ENCODE assay signal across 8 cellular contexts in genomic region chr19:1876494-1877279, GRCh38. TPM values are rescaled to one million over a fixed set of nuclear protein-coding genes. Genes with fewer than 3 reads are reported as not detected.
DNase-seq lines count a peak whose midpoint lies in the region; ATAC-seq, FAIRE-seq and TF ChIP-seq lines count a peak whose summit lies in the region.
"Not testable (repeated sequence)": the region's sequence is repeated elsewhere in the genome, so short reads cannot be mapped to it uniquely, and the experiment has no call there.

No MANE protein-coding gene starts in this region.

- DNase-seq in bronchial epithelial cell (ENCODE audit: low read depth); stimulated activated effector memory CD8-positive, alpha-beta T cell treated with anti-CD3 and anti-CD28 coated beads, Interleukin-12 subunit alpha, Interleukin-12 subunit beta, amount 100 ng/mL, for 72 hours (ENCODE audit: low spot score in 2 of 2): not testable (repeated sequence)
- DNase-seq in heart left ventricle = peak in 2 of 5 donors; percentile 35 to 50

- H3K27ac Mint-ChIP-seq in stimulated activated effector memory CD8-positive, alpha-beta T cell treated with anti-CD3 and anti-CD28 coated beads, Interleukin-12 subunit alpha, Interleukin-12 subunit beta, amount 100 ng/mL, for 72 hours = peak overlapping the region; percentile 94

- intact Hi-C loops in heart left ventricle (cut with DNase I) = not testable (repeated sequence)

- H3K4me3 ChIP-seq in BLaER1 treated with 17β-estradiol and CSF1 and Interleukin-3, amounts not matched to agents 10 nM and 100 nM = peak overlapping the region; percentile 81 to 99 (median 93)
- H3K4me3 ChIP-seq in bronchial epithelial cell (ENCODE audit: low read depth, low read length) (peak overlapping the region; percentile 83), heart left ventricle (peak overlapping the region; percentile 63 to 100 (median 90)), muscle layer of colon (ENCODE audit: low read depth in 1 of 2, low read length in 2 of 2) (peak overlapping the region; percentile 89 to 96)

- H3K9me3 Mint-ChIP-seq in stimulated activated effector memory CD8-positive, alpha-beta T cell treated with anti-CD3 and anti-CD28 coated beads, Interleukin-12 subunit alpha, Interleukin-12 subunit beta, amount 100 ng/mL, for 72 hours = not testable (repeated sequence)

- H4K20me1 ChIP-seq in BLaER1 treated with 17β-estradiol and CSF1 and Interleukin-3, amounts not matched to agents 10 nM and 100 nM = peaks cover 38 to 60% (median 52%) of the 10 kb centered on the region in 11 experiments; a peak in 21 of 22 replicates

- TF ChIP-seq RAD21 in Ishikawa (IDR thresholded peaks at IDR 0.05; ENCODE audit: low read depth) = not testable (repeated sequence)

- H3K4me1 Mint-ChIP-seq in stimulated activated effector memory CD8-positive, alpha-beta T cell treated with anti-CD3 and anti-CD28 coated beads, Interleukin-12 subunit alpha, Interleukin-12 subunit beta, amount 100 ng/mL, for 72 hours = peaks cover 28% of the 10 kb centered on the region

- not testable (repeated sequence) for FAIRE-seq in bronchial epithelial cell (lab: Jason Lieb, UNC)

- peak overlapping the region; percentile 84 to 97 (median 93) for H3K27ac ChIP-seq in BLaER1 treated with 17β-estradiol and CSF1 and Interleukin-3, amounts not matched to agents 10 nM and 100 nM
- H3K27ac ChIP-seq in heart left ventricle (peak overlapping the region; percentile 60 to 98 (median 94)), muscle layer of colon (ENCODE audit: low read depth, low read length) (peak overlapping the region; percentile 90)

- not testable (repeated sequence) for H3K27me3 ChIP-seq in BLaER1 treated with 17β-estradiol and CSF1 and Interleukin-3, amounts not matched to agents 10 nM and 100 nM; bronchial epithelial cell (ENCODE audit: control insufficient read depth, insufficient read depth, low read length); heart left ventricle; muscle layer of colon (ENCODE audit: control insufficient read depth in 1 of 2, insufficient read depth in 2 of 2, low read length in 2 of 2)

- 28 to 37% (median 31%) methylated on average over 20 to 47 of the region's 53 CpGs for WGBS in heart left ventricle, 4 donors

- not testable (repeated sequence) for TF ChIP-seq POLR2A in heart left ventricle (IDR thresholded peaks at IDR 0.05)

- peaks cover 56% of the 10 kb centered on the region for H3K36me3 Mint-ChIP-seq in stimulated activated effector memory CD8-positive, alpha-beta T cell treated with anti-CD3 and anti-CD28 coated beads, Interleukin-12 subunit alpha, Interleukin-12 subunit beta, amount 100 ng/mL, for 72 hours

- peak overlapping the region; percentile 89 to 98 (median 94) for H3K9ac ChIP-seq in BLaER1 treated with 17β-estradiol and CSF1 and Interleukin-3, amounts not matched to agents 10 nM and 100 nM
- H3K9ac ChIP-seq in muscle layer of colon (ENCODE audit: low read length) = peak overlapping the region; percentile 64

- H3K4me3 Mint-ChIP-seq in stimulated activated effector memory CD8-positive, alpha-beta T cell treated with anti-CD3 and anti-CD28 coated beads, Interleukin-12 subunit alpha, Interleukin-12 subunit beta, amount 100 ng/mL, for 72 hours = peak overlapping the region; percentile 95

- ATAC-seq in GM21717 (IDR thresholded peaks at IDR 0.05; ENCODE audit: unreplicated experiment) (peak; percentile 23), heart left ventricle (peak; percentile 4 to 16 (median 12))
- ATAC-seq in activated CD4-positive, CD25-positive, alpha-beta regulatory T cell treated with anti-CD3 and anti-CD28 coated beads, Interleukin-2, amount 50 U/mL, for 24 hours = peak; percentile 2 to 3
- peak; percentile 9 for ATAC-seq in stimulated activated effector memory CD8-positive, alpha-beta T cell treated with anti-CD3 and anti-CD28 coated beads, Interleukin-12 subunit alpha, Interleukin-12 subunit beta, amount 100 ng/mL, for 72 hours

- TF ChIP-seq EP300 in Ishikawa (IDR thresholded peaks at IDR 0.05; ENCODE audit: borderline replicate concordance) = not testable (repeated sequence)

- peaks cover 20 to 40% (median 31%) of the 10 kb centered on the region in 11 experiments; a peak in 21 of 22 replicates for H3K36me3 ChIP-seq in BLaER1 treated with 17β-estradiol and CSF1 and Interleukin-3, amounts not matched to agents 10 nM and 100 nM
- H3K36me3 ChIP-seq in bronchial epithelial cell (ENCODE audit: control insufficient read depth, insufficient read depth, low read length); muscle layer of colon (ENCODE audit: insufficient read depth, low read length): not testable (repeated sequence)
- peaks cover 0 to 19% (median 8%) of the 10 kb centered on the region in 9 donors for H3K36me3 ChIP-seq in heart left ventricle

- not testable (repeated sequence) for H3K9me3 ChIP-seq in BLaER1 treated with 17β-estradiol and CSF1 and Interleukin-3, amounts not matched to agents 10 nM and 100 nM (replicated peaks in 1 of 11); heart left ventricle; muscle layer of colon (ENCODE audit: low read length)

- TF ChIP-seq CTCF in bronchial epithelial cell (IDR thresholded peaks at IDR 0.05; ENCODE audit: insufficient read depth, low read length, severe bottlenecking); heart left ventricle (IDR thresholded peaks at IDR 0.05): not testable (repeated sequence)

- H3K4me1 ChIP-seq in BLaER1 treated with 17β-estradiol and CSF1 and Interleukin-3, amounts not matched to agents 10 nM and 100 nM = peaks cover 41 to 50% (median 48%) of the 10 kb centered on the region in 10 experiments
- H3K4me1 ChIP-seq in heart left ventricle (peaks cover 11 to 69% (median 50%) of the 10 kb centered on the region in 12 donors), muscle layer of colon (ENCODE audit: insufficient read depth, low read length) (peaks cover 30% of the 10 kb centered on the region)

- peak overlapping the region; percentile 87 to 99 (median 97) for H3K4me2 ChIP-seq in BLaER1 treated with 17β-estradiol and CSF1 and Interleukin-3, amounts not matched to agents 10 nM and 100 nM

TF ChIP-seq in Ishikawa, 13 proteins besides CTCF, POLR2A, EP300 and RAD21:
- TF ChIP-seq TCF12 (IDR thresholded peaks at IDR 0.05; ENCODE audit: low read depth) = 0 out of 2 replicates have a peak, but pooled peaks have one; percentile 2

RNA-seq across cellular contexts. Expression of gene ABHD17A, which starts 8.6 kb away (rescaled TPM):
- total RNA-seq in bronchial epithelial cell (48.4 and 71.0 TPM in 2 replicates), heart left ventricle (100 to 1,000 TPM in 2 of 9 donors, 10 to 100 TPM in 7; 48.5 to 121 (median 52.0) TPM)
- polyA plus RNA-seq in heart left ventricle = 100 to 1,000 TPM in 1 of 2 donors, 10 to 100 TPM in 1; 64.1 to 116 TPM

RNA-seq across cellular contexts. Expression of gene KLF16, which starts 13.3 kb away (rescaled TPM):
- 5.3 and 6.4 TPM in 2 replicates for total RNA-seq in bronchial epithelial cell
- total RNA-seq in heart left ventricle = 10 to 100 TPM in 4 of 9 donors, 1 to 10 TPM in 5; 2.9 to 19.7 (median 9.2) TPM
- 10 to 100 TPM in 1 of 2 donors, 1 to 10 TPM in 1; 3.5 to 10.2 TPM for polyA plus RNA-seq in heart left ventricle

RNA-seq across cellular contexts. Expression of gene REXO1, which starts 28.4 kb away (rescaled TPM):
- 2.4 and 3.8 TPM in 2 replicates for total RNA-seq in bronchial epithelial cell
- total RNA-seq in heart left ventricle = 10 to 100 TPM; 13.2 to 22.4 (median 16.5) TPM
- polyA plus RNA-seq in heart left ventricle = 10 to 100 TPM; 16.3 to 16.4 TPM

RNA-seq across cellular contexts. Expression of gene ADAT3, which starts 28.5 kb away (rescaled TPM):
- total RNA-seq in bronchial epithelial cell = 0.79 and 1.9 TPM in 2 replicates
- 1 to 10 TPM; 1.2 to 5.1 (median 1.9) TPM for total RNA-seq in heart left ventricle
- 1 to 10 TPM; 1.6 to 3.1 TPM for polyA plus RNA-seq in heart left ventricle

RNA-seq across cellular contexts. Expression of gene SCAMP4, which starts 28.5 kb away (rescaled TPM):
- 14.2 and 15.4 TPM in 2 replicates for total RNA-seq in bronchial epithelial cell
- total RNA-seq in heart left ventricle = 10 to 100 TPM; 13.5 to 38.8 (median 19.1) TPM
- 10 to 100 TPM; 15.4 to 28.3 TPM for polyA plus RNA-seq in heart left ventricle
